ENCODE assay signal across 15 cellular contexts in genomic region chr12:123916729-123917128, GRCh38. TPM values are rescaled to one million over a fixed set of nuclear protein-coding genes. Genes with fewer than 3 reads are reported as not detected.
DNase-seq lines count a peak whose midpoint lies in the region; ATAC-seq lines count a peak whose summit lies in the region.
"Had no signal": no experiment of that assay in that cellular context is flagged by ENCODE, and none has a peak within 500 bp of the region (broad histone marks: within the 10 kb centered on the region; RNA-seq: fewer than 3 reads in every experiment).

No MANE protein-coding gene starts in this region.

- H3K9me3 ChIP-seq in naive thymus-derived CD4-positive, alpha-beta T cell (ENCODE audit: control insufficient read depth in 2 of 3, low read length in 3 of 3): no peaks in the 10 kb centered on the region

- POLR2A ChIA-PET in naive thymus-derived CD4-positive, alpha-beta T cell (lab: Charles Lee): no interaction called here

- H3K4me1 ChIP-seq in naive thymus-derived CD4-positive, alpha-beta T cell (ENCODE audit: control insufficient read depth in 2 of 2, insufficient read depth in 2 of 2, low read length in 2 of 2): peaks cover 0 to 5% of the 10 kb centered on the region in 2 donors

- peaks cover 0 to 2% (median 0%) of the 10 kb centered on the region in 11 donors for H3K9me3 Mint-ChIP-seq in naive thymus-derived CD4-positive, alpha-beta T cell

- H3K36me3 ChIP-seq in naive thymus-derived CD4-positive, alpha-beta T cell (ENCODE audit: control insufficient read depth in 2 of 3, insufficient read depth in 3 of 3, low read length in 3 of 3): no peaks in the 10 kb centered on the region

- intact Hi-C loops in naive thymus-derived CD4-positive, alpha-beta T cell (cut with micrococcal nuclease): no loop called here

- peak; percentile 52 for ATAC-seq in naive thymus-derived CD4-positive, alpha-beta T cell
- ATAC-seq in HG02870 (IDR thresholded peaks at IDR 0.05; ENCODE audit: unreplicated experiment): no peak
- ATAC-seq in HG03139 (IDR thresholded peaks at IDR 0.05; ENCODE audit: unreplicated experiment): no peak

- H3K36me3 Mint-ChIP-seq in naive thymus-derived CD4-positive, alpha-beta T cell: no peaks in the 10 kb centered on the region

- no peak overlapping the region for H3K27ac ChIP-seq in naive thymus-derived CD4-positive, alpha-beta T cell (ENCODE audit: low read depth, low read length)
- H3K27ac ChIP-seq: SK-N-MC had no signal

- H3K27me3 Mint-ChIP-seq in naive thymus-derived CD4-positive, alpha-beta T cell: peaks cover 0 to 15% (median 0%) of the 10 kb centered on the region in 5 donors

- CTCF ChIA-PET in naive thymus-derived CD4-positive, alpha-beta T cell (lab: Charles Lee): no interaction called here

- peaks cover 2 to 21% (median 14%) of the 10 kb centered on the region in 7 donors for H3K4me1 Mint-ChIP-seq in naive thymus-derived CD4-positive, alpha-beta T cell

- DNase-seq in activated CD4-positive, alpha-beta T cell treated with anti-CD3 and anti-CD28 coated beads for 1 hour: peak; percentile 29
- DNase-seq in activated CD4-positive, alpha-beta T cell treated with anti-CD3 and anti-CD28 coated beads, Interleukin-2, amount 50 U/mL, for 1 hour: no peak
- peak; percentile 64 for DNase-seq in activated T-cell treated with anti-CD3 and anti-CD28 coated beads for 24 hours (ENCODE audit: low read depth)
- DNase-seq in naive thymus-derived CD4-positive, alpha-beta T cell: no peak
- DNase-seq in stimulated activated CD8-positive, alpha-beta memory T cell treated with anti-CD3 and anti-CD28 coated beads, Interleukin-4, amount 100 ng/mL, for 24 hours (ENCODE audit: low read depth): peak; percentile 62
- no peak for DNase-seq in pons (ENCODE audit: low spot score)
- DNase-seq: GF-D8, GOT3, NCI-H446, posterior cingulate gyrus, substantia nigra had no signal

- H3K27ac Mint-ChIP-seq in naive thymus-derived CD4-positive, alpha-beta T cell: peak overlapping the region in 1 of 9 donors; percentile 18

- H3K4me3 Mint-ChIP-seq in naive thymus-derived CD4-positive, alpha-beta T cell: no peak overlapping the region

- no peaks in the 10 kb centered on the region for H3K27me3 ChIP-seq in naive thymus-derived CD4-positive, alpha-beta T cell (ENCODE audit: control insufficient read depth in 2 of 2, insufficient read depth in 2 of 2, low read length in 2 of 2)

- H3K4me3 ChIP-seq in naive thymus-derived CD4-positive, alpha-beta T cell (ENCODE audit: low read length): no peak overlapping the region
- H3K4me3 ChIP-seq: lung, SK-N-MC had no signal

RNA-seq across cellular contexts. Expression of gene CCDC92, which starts 55.9 kb away (rescaled TPM):
- total RNA-seq in naive thymus-derived CD4-positive, alpha-beta T cell: 10 to 100 TPM; 17.3 to 24.9 (median 23.0) TPM
- polyA plus RNA-seq in naive thymus-derived CD4-positive, alpha-beta T cell: 10 to 100 TPM; 19.0 to 34.4 TPM

RNA-seq across cellular contexts. Expression of gene ZNF664, which starts 56.3 kb away (rescaled TPM):
- total RNA-seq in naive thymus-derived CD4-positive, alpha-beta T cell: 10 to 100 TPM; 25.0 to 57.5 (median 45.8) TPM
- 10 to 100 TPM in 1 of 2 donors, 1 to 10 TPM in 1; 7.9 to 11.6 TPM for polyA plus RNA-seq in naive thymus-derived CD4-positive, alpha-beta T cell

Comparison
In these comparisons a context has a peak if more than half of its experiments do, and no peak if none do; other contexts are left out.
1. DNase-seq: peak in activated CD4-positive, alpha-beta T cell treated with anti-CD3 and anti-CD28 coated beads for 1 hour (single experiment), activated T-cell treated with anti-CD3 and anti-CD28 coated beads for 24 hours (single experiment) and stimulated activated CD8-positive, alpha-beta memory T cell treated with anti-CD3 and anti-CD28 coated beads, Interleukin-4, amount 100 ng/mL, for 24 hours (single experiment); none in activated CD4-positive, alpha-beta T cell treated with anti-CD3 and anti-CD28 coated beads, Interleukin-2, amount 50 U/mL, for 1 hour (single experiment), naive thymus-derived CD4-positive, alpha-beta T cell (0 of 9) and pons (single experiment).